8 cellular contexts compared by ENCODE assay signal in the genomic region with DNA sequence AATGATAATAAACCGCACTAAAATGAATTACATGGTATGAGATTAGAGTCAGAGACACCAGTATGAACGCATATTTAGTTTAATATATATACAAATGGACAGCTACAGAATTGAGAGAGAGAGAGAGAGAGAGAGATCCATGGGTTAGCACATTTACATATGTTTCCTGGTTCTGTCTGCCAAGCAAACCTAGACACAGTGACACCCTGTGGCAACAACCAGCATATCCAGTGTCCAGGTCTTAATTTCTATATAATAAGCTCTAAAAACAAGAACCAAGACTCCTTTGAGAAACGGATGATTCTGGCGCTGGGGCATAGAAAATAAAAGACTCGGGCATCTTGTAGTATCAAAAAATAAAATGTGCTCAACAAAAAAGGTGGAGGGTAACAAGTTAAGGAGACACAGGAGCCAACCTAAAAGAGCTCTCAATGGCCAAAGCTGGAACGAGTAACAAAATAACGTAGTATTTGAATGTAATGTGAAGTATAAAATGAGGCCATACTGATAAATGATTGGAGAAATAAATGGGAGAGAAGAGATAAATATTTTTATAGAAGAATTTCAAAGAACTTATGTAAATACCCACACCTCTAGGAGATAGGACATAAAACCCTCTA.
A peak's percentile ranks its signal among the peaks of the same experiment; 100 is the strongest.
DNase-seq lines count a peak whose midpoint lies in the region; ATAC-seq, FAIRE-seq and TF ChIP-seq lines count a peak whose summit lies in the region.

No MANE protein-coding gene starts in this region.

- DNase-seq in GF-D8 (lab: John Stamatoyannopoulos, UW) (peak; percentile 29), HTR-8/SVneo (ENCODE audit: insufficient read length, low spot score) (peak; percentile 28), RKO (ENCODE audit: low spot score) (peak; percentile 69), amniotic epithelial cell (ENCODE audit: low read depth) (peak; percentile 73), immature natural killer cell (peak; percentile 18 to 45 (median 37)), omental fat pad (ENCODE audit: low spot score) (no peak)
- DNase-seq in stimulated activated CD4-positive, alpha-beta T cell treated with anti-CD3 and anti-CD28 coated beads, TNF-alpha, amount 100 ng/mL, for 48 hours (ENCODE audit: low read depth in 3 of 3) = peak; percentile 4 to 35 (median 13)

- H3K27ac Mint-ChIP-seq in immature natural killer cell = no peak overlapping the region

- ATAC-seq in GM21526 (IDR thresholded peaks at IDR 0.05; ENCODE audit: low FRiP score, unreplicated experiment) (peak; percentile 93), omental fat pad (ENCODE audit: low FRiP score) (no peak)

- H3K9me3 Mint-ChIP-seq in immature natural killer cell = no peaks in the 10 kb centered on the region

- no peak for FAIRE-seq in HTR-8/SVneo (lab: Jason Lieb, UNC)

- peaks cover 0 to 7% (median 0%) of the 10 kb centered on the region in 3 donors for H3K36me3 Mint-ChIP-seq in immature natural killer cell

- no peak overlapping the region for H3K4me3 Mint-ChIP-seq in immature natural killer cell

- no peak for TF ChIP-seq CTCF in omental fat pad (IDR thresholded peaks at IDR 0.05)

- H3K27me3 Mint-ChIP-seq in immature natural killer cell (ENCODE audit: low read depth in 3 of 3) = no peaks in the 10 kb centered on the region

- peaks cover 0 to 11% of the 10 kb centered on the region in 2 donors for H3K4me1 Mint-ChIP-seq in immature natural killer cell
